Comparison of ENCODE assay signal across 8 cellular contexts in genomic region chr11:128522063-128522942, GRCh38.
DNase-seq lines count a peak whose midpoint lies in the region; ATAC-seq and TF ChIP-seq lines count a peak whose summit lies in the region.

No MANE protein-coding gene starts in this region.

- H3K4me1 Mint-ChIP-seq in progenitor cell of endocrine pancreas (ENCODE audit: low read depth): peaks cover 22% of the 10 kb centered on the region

- H3K36me3 ChIP-seq in upper lobe of right lung: no peaks in the 10 kb centered on the region

- H3K36me3 Mint-ChIP-seq in progenitor cell of endocrine pancreas (ENCODE audit: insufficient read depth): no peaks in the 10 kb centered on the region

- no peaks in the 10 kb centered on the region for H3K9me3 Mint-ChIP-seq in progenitor cell of endocrine pancreas (ENCODE audit: low read depth)

- H3K27ac ChIP-seq in upper lobe of right lung: peak overlapping the region; percentile 94

- no peaks in the 10 kb centered on the region for H3K27me3 ChIP-seq in upper lobe of right lung

- TF ChIP-seq CTCF in GM12875 (IDR thresholded peaks at IDR 0.05; ENCODE audit: borderline replicate concordance, insufficient read depth, low read depth, low read length) (no peak), progenitor cell of endocrine pancreas (IDR thresholded peaks at IDR 0.05; ENCODE audit: unreplicated experiment) (no peak), upper lobe of right lung (IDR thresholded peaks at IDR 0.05) (no peak)

- H3K27ac Mint-ChIP-seq in progenitor cell of endocrine pancreas: peak overlapping the region; percentile 67

- intact Hi-C loops in left ventricle myocardium superior (cut with micrococcal nuclease) (no loop called here), upper lobe of right lung (cut with DNase I) (no loop called here)

- no peaks in the 10 kb centered on the region for H3K9me3 ChIP-seq in upper lobe of right lung

- peaks cover 28% of the 10 kb centered on the region for H3K4me1 ChIP-seq in upper lobe of right lung

- peak overlapping the region; percentile 93 for H3K4me3 ChIP-seq in GM12875 (ENCODE audit: low read depth, low read length)
- peak overlapping the region; percentile 74 for H3K4me3 ChIP-seq in upper lobe of right lung

- H3K27me3 Mint-ChIP-seq in progenitor cell of endocrine pancreas: peaks cover 76% of the 10 kb centered on the region

- ATAC-seq in HG02610 (IDR thresholded peaks at IDR 0.05; ENCODE audit: unreplicated experiment) (peak; percentile 82), left ventricle myocardium superior (peak; percentile 97), upper lobe of right lung (peak; percentile 98)

- peak overlapping the region; percentile 78 for H3K4me3 Mint-ChIP-seq in progenitor cell of endocrine pancreas (ENCODE audit: low read depth)

- peak; percentile 92 for DNase-seq in NCI-H1092 (lab: John Stamatoyannopoulos, UW)
- peak; percentile 73 to 95 (median 83) for DNase-seq in T-helper 1 cell
- DNase-seq in amniotic stem cell (lab: John Stamatoyannopoulos, UW): peak; percentile 98
- DNase-seq in left ventricle myocardium superior: peak; percentile 97
- DNase-seq in progenitor cell of endocrine pancreas (ENCODE audit: low spot score, unreplicated experiment): peak; percentile 80
- peak; percentile 97 for DNase-seq in upper lobe of right lung

Comparison
In these comparisons a context has a peak if more than half of its experiments do, and no peak if none do; other contexts are left out.
1. Peak in every context shown above with its lines: DNase-seq, ATAC-seq, H3K4me3 ChIP-seq and H3K27ac ChIP-seq.